Comparison of ENCODE assay signal across 22 cellular contexts in genomic region chr4:78079701-78080430, GRCh38. TPM values are rescaled to one million over a fixed set of nuclear protein-coding genes. Genes with fewer than 3 reads are reported as not detected.
DNase-seq lines count a peak whose midpoint lies in the region; ATAC-seq and TF ChIP-seq lines count a peak whose summit lies in the region.
"Had no signal": no experiment of that assay in that cellular context is flagged by ENCODE, and none has a peak within 500 bp of the region (broad histone marks: within the 10 kb centered on the region; RNA-seq: fewer than 3 reads in every experiment).

No MANE protein-coding gene starts in this region.

- no peaks in the 10 kb centered on the region for H3K36me3 ChIP-seq in psoas muscle (ENCODE audit: insufficient read depth in 1 of 2, low read depth in 1 of 2)
- H3K36me3 ChIP-seq: cardiac muscle cell, esophagus muscularis mucosa, right lobe of liver, SJSA1, thyroid gland had no signal

- H3K9me3 ChIP-seq in psoas muscle: no peaks in the 10 kb centered on the region
- no peaks in the 10 kb centered on the region for H3K9me3 ChIP-seq in T-helper 17 cell (ENCODE audit: control insufficient read depth, low read length, poor library complexity, severe bottlenecking)
- H3K9me3 ChIP-seq: esophagus muscularis mucosa, right lobe of liver, SJSA1, thyroid gland had no signal

- H3K27ac ChIP-seq in psoas muscle: peak overlapping the region; percentile 5
- H3K27ac ChIP-seq: cardiac muscle cell, esophagus muscularis mucosa, right lobe of liver, SJSA1, thyroid gland had no signal

- H3K4me3 Mint-ChIP-seq in T-helper 17 cell: no peak overlapping the region
- H3K4me3 Mint-ChIP-seq: activated B cell treated with CpG ODN at 0.5 μM for 24 hours; activated CD4-positive, alpha-beta memory T cell treated with anti-CD3 and anti-CD28 coated beads for 36 hours; CD4-positive, alpha-beta memory T cell had no signal

- intact Hi-C loops in psoas muscle (cut with DNase I): loop anchor here in 1 of 2 donors (10.0 kb wide), 1 partner anchor 185 kb away; no protein-coding TSS in a partner anchor

- ATAC-seq in psoas muscle: peak in 3 of 4 donors; percentile 27 to 72 (median 32)
- ATAC-seq in T-helper 17 cell: no peak
- ATAC-seq: Panc1, right lobe of liver had no signal

- WGBS in psoas muscle, 3 donors: 31 to 45% (median 37%) methylated on average over 10 of the region's 10 CpGs

- H3K4me3 ChIP-seq in psoas muscle: peak overlapping the region; percentile 43
- H3K4me3 ChIP-seq: cardiac muscle cell, esophagus muscularis mucosa, right lobe of liver, SJSA1, thyroid gland had no signal

- no peaks in the 10 kb centered on the region for H3K4me1 Mint-ChIP-seq in T-helper 17 cell
- H3K4me1 Mint-ChIP-seq: activated B cell treated with CpG ODN at 0.5 μM for 24 hours; CD4-positive, alpha-beta memory T cell had no signal

- H3K27me3 Mint-ChIP-seq in T-helper 17 cell: peaks cover 35% of the 10 kb centered on the region

- no peaks in the 10 kb centered on the region for H3K27me3 ChIP-seq in psoas muscle (ENCODE audit: insufficient read depth in 3 of 3, low read length in 2 of 3)
- H3K27me3 ChIP-seq: cardiac muscle cell, esophagus muscularis mucosa, right lobe of liver, SJSA1, thyroid gland had no signal

- no peak overlapping the region for H3K27ac Mint-ChIP-seq in T-helper 17 cell
- H3K27ac Mint-ChIP-seq: activated B cell treated with CpG ODN at 0.5 μM for 24 hours; activated CD4-positive, alpha-beta memory T cell treated with anti-CD3 and anti-CD28 coated beads for 36 hours; CD4-positive, alpha-beta memory T cell had no signal

- no peaks in the 10 kb centered on the region for H3K4me1 ChIP-seq in psoas muscle
- H3K4me1 ChIP-seq: esophagus muscularis mucosa, right lobe of liver, SJSA1, thyroid gland had no signal

- peak; percentile 62 for DNase-seq in NCI-H1092 (lab: John Stamatoyannopoulos, UW)
- peak; percentile 34 for DNase-seq in NCI-H2107 (lab: John Stamatoyannopoulos, UW)
- DNase-seq in SK-N-DZ (ENCODE audit: low spot score): peak; percentile 13
- DNase-seq in psoas muscle: no peak
- no peak for DNase-seq in T-helper 17 cell
- DNase-seq in medulla oblongata (ENCODE audit: extremely low spot score): no peak
- DNase-seq in cerebellar cortex (ENCODE audit: low spot score): no peak
- DNase-seq: activated B cell treated with CpG ODN at 0.5 μM for 24 hours; activated CD4-positive, alpha-beta memory T cell treated with anti-CD3 and anti-CD28 coated beads for 36 hours; activated naive CD4-positive, alpha-beta T cell; amniotic stem cell; CD4-positive, alpha-beta memory T cell; NCI-H774; nucleus accumbens; right lobe of liver; stimulated activated naive CD4-positive, alpha-beta T cell treated with Interleukin-2 at 50 U/mL for 16 hours; thyroid gland had no signal

- no peaks in the 10 kb centered on the region for H3K36me3 Mint-ChIP-seq in T-helper 17 cell (ENCODE audit: low read depth)
- H3K36me3 Mint-ChIP-seq: activated CD4-positive, alpha-beta memory T cell treated with anti-CD3 and anti-CD28 coated beads for 36 hours; CD4-positive, alpha-beta memory T cell had no signal

- no peak for TF ChIP-seq CTCF in psoas muscle (IDR thresholded peaks at IDR 0.05)

RNA-seq across cellular contexts. Expression of gene FRAS1, which starts 22.7 kb away (rescaled TPM):
- 12.1 and 13.5 TPM in 2 replicates for polyA plus RNA-seq in SK-N-DZ (2014; cell fraction: cytosol; rRNA removed)
- 12.4 and 16.1 TPM in 2 replicates for polyA plus RNA-seq in SK-N-DZ (2014; cell fraction: nucleus; rRNA removed)
- total RNA-seq in psoas muscle: 1 to 10 TPM in 2 of 4 donors, under 1 TPM in 2; 0.42 to 3.0 (median 1.3) TPM
- under 1 TPM; 0.08 to 0.32 (median 0.13) TPM for polyA plus RNA-seq in psoas muscle
- total RNA-seq in T-helper 17 cell: not detected
- total RNA-seq: activated B cell treated with CpG ODN at 0.5 μM for 24 hours; activated CD4-positive, alpha-beta memory T cell treated with anti-CD3 and anti-CD28 coated beads for 36 hours; CD4-positive, alpha-beta memory T cell; T-helper 2 cell treated with Interferon-gamma antibody and Interleukin-4, amounts not matched to agents 100 ng/mL and 5 ng/mL, for 36 hours had no signal
- polyA plus RNA-seq: CD4-positive, alpha-beta memory T cell had no signal

Comparison
In these comparisons a context has a peak if more than half of its experiments do, and no peak if none do; other contexts are left out.
1. DNase-seq: peak in NCI-H1092 (single experiment), NCI-H2107 (single experiment) and SK-N-DZ (single experiment); none in psoas muscle (0 of 2), T-helper 17 cell (0 of 3), medulla oblongata (single experiment) and cerebellar cortex (single experiment).